9 cellular contexts compared by ENCODE assay signal in the genomic region with DNA sequence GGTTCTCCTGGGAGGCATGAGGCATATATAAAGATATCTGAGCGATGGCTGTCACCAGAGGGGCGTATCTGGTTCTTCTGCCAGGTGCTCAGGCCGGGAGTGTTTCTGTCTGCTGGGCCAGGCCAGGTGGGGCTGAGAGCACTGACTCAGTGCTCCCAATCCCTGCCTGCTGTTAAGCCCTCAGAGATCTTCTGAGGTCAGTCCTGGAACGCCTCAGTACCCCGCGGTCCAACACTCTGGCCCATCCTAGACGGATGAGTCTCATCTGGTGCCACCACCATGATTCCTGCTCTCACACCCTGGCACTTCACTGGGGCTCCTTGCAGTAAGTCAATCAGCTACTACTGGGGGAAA. TPM values are rescaled to one million over a fixed set of nuclear protein-coding genes. Genes with fewer than 3 reads are reported as not detected.
DNase-seq lines count a peak whose midpoint lies in the region; ATAC-seq, FAIRE-seq and TF ChIP-seq lines count a peak whose summit lies in the region.
"Had no signal": no experiment of that assay in that cellular context is flagged by ENCODE, and none has a peak within 500 bp of the region (broad histone marks: within the 10 kb centered on the region; RNA-seq: fewer than 3 reads in every experiment).

No MANE protein-coding gene starts in this region.

- no peak for FAIRE-seq in keratinocyte (lab: Jason Lieb, UNC)

- peak overlapping the region; percentile 81 for H3K4me2 ChIP-seq in keratinocyte (ENCODE audit: control insufficient read depth, extremely low read depth, insufficient read depth, low read depth, low read length)

- ATAC-seq in heart right ventricle, result peak in 1 of 8 donors; percentile 2
- peak in 1 of 2 donors; percentile 4 for ATAC-seq in upper lobe of left lung (ENCODE audit: low FRiP score in 2 of 2)
- no peak for ATAC-seq in aorta (ENCODE audit: low FRiP score)

- H3K4me3 ChIP-seq in heart right ventricle (no peak overlapping the region), right atrium auricular region (no peak overlapping the region), NT2/D1 (ENCODE audit: insufficient read length, low read depth) (no peak overlapping the region), keratinocyte (ENCODE audit: control insufficient read depth in 2 of 3, extremely low read depth in 1 of 3, insufficient read depth in 2 of 3, low read depth in 1 of 3, low read length in 3 of 3) (peak overlapping the region in 2 of 3 experiments; percentile 24 to 34), upper lobe of left lung (no peak overlapping the region), aorta (ENCODE audit: low read length in 2 of 2) (no peak overlapping the region)
- H3K4me3 ChIP-seq: HAP-1 had no signal

- H4K20me1 ChIP-seq in keratinocyte (ENCODE audit: control insufficient read depth, extremely low read depth, insufficient read depth, low read length), result no peaks in the 10 kb centered on the region

- TF ChIP-seq POLR2A in upper lobe of left lung (IDR thresholded peaks at IDR 0.05), result no peak

- H3K27me3 ChIP-seq in heart right ventricle (no peaks in the 10 kb centered on the region), right atrium auricular region (no peaks in the 10 kb centered on the region), NT2/D1 (ENCODE audit: insufficient read depth, insufficient read length) (peaks cover 2% of the 10 kb centered on the region), keratinocyte (ENCODE audit: control insufficient read depth, extremely low read depth, insufficient read depth, low read length) (no peaks in the 10 kb centered on the region), upper lobe of left lung (no peaks in the 10 kb centered on the region), aorta (ENCODE audit: control insufficient read depth in 1 of 2, insufficient read depth in 2 of 2, low read length in 1 of 2) (no peaks in the 10 kb centered on the region)

- no peaks in the 10 kb centered on the region for H3K36me3 ChIP-seq in heart right ventricle
- H3K36me3 ChIP-seq in right atrium auricular region, result no peaks in the 10 kb centered on the region
- H3K36me3 ChIP-seq in NT2/D1 (ENCODE audit: insufficient read depth, insufficient read length, low read length), result no peaks in the 10 kb centered on the region
- no peaks in the 10 kb centered on the region for H3K36me3 ChIP-seq in keratinocyte (ENCODE audit: control insufficient read depth in 2 of 2, extremely low read depth in 1 of 2, insufficient read depth in 2 of 2, low read length in 2 of 2)
- H3K36me3 ChIP-seq in upper lobe of left lung, result no peaks in the 10 kb centered on the region
- no peaks in the 10 kb centered on the region for H3K36me3 ChIP-seq in aorta (ENCODE audit: control insufficient read depth in 1 of 2, insufficient read depth in 2 of 2, low read length in 1 of 2)
- H3K36me3 ChIP-seq: HAP-1 had no signal

- peaks cover 4% of the 10 kb centered on the region for H3K9me1 ChIP-seq in keratinocyte (ENCODE audit: control insufficient read depth, extremely low read depth, insufficient read depth, low read length)

- H3K27ac ChIP-seq in heart right ventricle (peak overlapping the region in 7 of 10 donors; percentile 26 to 89 (median 59)), right atrium auricular region (peak overlapping the region in 1 of 2 donors; percentile 53), keratinocyte (ENCODE audit: control insufficient read depth, insufficient read depth, low read length) (peak overlapping the region; percentile 91), upper lobe of left lung (peak overlapping the region; percentile 69 to 87 (median 80)), aorta (ENCODE audit: low read depth in 1 of 2, low read length in 2 of 2) (no peak overlapping the region)

- dilution Hi-C loops in keratinocyte (cut with MboI; ENCODE audit: extremely low pct_ligation_motif_present, low sequenced_read_pairs), result no loop called here

- H2AFZ ChIP-seq in keratinocyte (ENCODE audit: control insufficient read depth, low read length), result peak overlapping the region; percentile 53

- TF ChIP-seq CTCF in heart right ventricle (IDR thresholded peaks at IDR 0.05) (no peak), right atrium auricular region (IDR thresholded peaks at IDR 0.05) (no peak), keratinocyte (optimal IDR thresholded peaks at IDR 0.05 in 1 of 3, IDR thresholded peaks at IDR 0.05 in 1 of 3, conservative IDR thresholded peaks at IDR 0.05 in 1 of 3; ENCODE audit: extremely low read depth in 1 of 3, insufficient read depth in 2 of 3, low read length in 3 of 3) (no peak), upper lobe of left lung (IDR thresholded peaks at IDR 0.05) (no peak)

- H3K4me1 ChIP-seq in heart right ventricle, result peaks cover 0 to 43% (median 28%) of the 10 kb centered on the region in 9 donors
- H3K4me1 ChIP-seq in right atrium auricular region, result peaks cover 0 to 30% of the 10 kb centered on the region in 2 donors
- H3K4me1 ChIP-seq in NT2/D1 (ENCODE audit: insufficient read depth, insufficient read length), result peaks cover 19% of the 10 kb centered on the region
- H3K4me1 ChIP-seq in keratinocyte (ENCODE audit: control insufficient read depth, extremely low read depth, insufficient read depth, low read length), result peaks cover 61% of the 10 kb centered on the region
- H3K4me1 ChIP-seq in upper lobe of left lung, result peaks cover 24 to 44% (median 37%) of the 10 kb centered on the region in 4 donors
- H3K4me1 ChIP-seq in aorta (ENCODE audit: control insufficient read depth in 1 of 2, insufficient read depth in 2 of 2, low read length in 2 of 2), result no peaks in the 10 kb centered on the region

- H3K9me3 ChIP-seq in heart right ventricle (no peaks in the 10 kb centered on the region), right atrium auricular region (no peaks in the 10 kb centered on the region), NT2/D1 (ENCODE audit: insufficient read depth, low read length) (no peaks in the 10 kb centered on the region), keratinocyte (ENCODE audit: control insufficient read depth, low read depth, low read length) (no peaks in the 10 kb centered on the region), upper lobe of left lung (no peaks in the 10 kb centered on the region), aorta (ENCODE audit: control insufficient read depth, low read length) (no peaks in the 10 kb centered on the region)
- H3K9me3 ChIP-seq: HAP-1 had no signal

- no peaks in the 10 kb centered on the region for H3K79me2 ChIP-seq in keratinocyte (ENCODE audit: control insufficient read depth, insufficient read depth, low read length)

- intact Hi-C loops in heart right ventricle (cut with DNase I) (no loop called here), aorta (cut with DNase I) (no loop called here)

- peak in 1 of 2 donors; percentile 5 for DNase-seq in heart right ventricle
- DNase-seq in right atrium auricular region (ENCODE audit: low spot score), result no peak
- no peak for DNase-seq in NT2/D1 (ENCODE audit: low read depth, low spot score)
- no peak for DNase-seq in keratinocyte (ENCODE audit: low read depth, low spot score)
- DNase-seq in upper lobe of left lung, result no peak
- DNase-seq in aorta, result no peak
- DNase-seq in HCEC 1CT, result no peak
- no peak for DNase-seq in NCI-H1048 (lab: John Stamatoyannopoulos, UW)

- WGBS in heart right ventricle, 2 donors, result 85 to 92% methylated on average over 7 of the region's 7 CpGs
- WGBS in upper lobe of left lung, 2 donors, result 79 to 83% methylated on average over 3 to 7 of the region's 7 CpGs
- 91% methylated on average over 7 of the region's 7 CpGs for WGBS in aorta, 2 donors

- H3K9ac ChIP-seq in NT2/D1 (ENCODE audit: insufficient read length, low read depth) (peak overlapping the region; percentile 43), keratinocyte (ENCODE audit: control insufficient read depth, extremely low read depth, insufficient read depth, low read length) (peak overlapping the region; percentile 73)

- no peak for TF ChIP-seq EP300 in upper lobe of left lung (IDR thresholded peaks at IDR 0.05)

RNA-seq across cellular contexts. Expression of gene KIFC3, which starts 7.5 kb away (rescaled TPM):
- total RNA-seq in heart right ventricle, result 10 to 100 TPM; 42.5 to 91.4 (median 63.5) TPM
- 10 to 100 TPM; 47.4 to 97.4 TPM for polyA plus RNA-seq in heart right ventricle
- 10 to 100 TPM; 40.6 to 59.5 TPM for total RNA-seq in right atrium auricular region
- 22.7 to 32.8 TPM (median 27.9 TPM) in 3 replicates for polyA plus RNA-seq in keratinocyte
- polyA plus RNA-seq in keratinocyte (2011; ENCODE audit: low read depth), result 33.9 TPM
- 12.9 and 27.8 TPM in 2 replicates for polyA plus RNA-seq in keratinocyte (2011; cell fraction: cytosol; rRNA removed)
- 49.8 and 69.5 TPM in 2 replicates for polyA plus RNA-seq in keratinocyte (2011; cell fraction: nucleus; rRNA removed)
- 37.9 and 40.1 TPM in 2 replicates for polyA plus RNA-seq in keratinocyte (2012; ENCODE audit: low replicate concordance)
- polyA minus RNA-seq in keratinocyte, result 31.2 to 72.9 TPM (median 41.7 TPM) in 3 replicates
- polyA minus RNA-seq in keratinocyte (2011; cell fraction: cytosol; rRNA and poly(A)+ RNA removed), result 48.5 TPM
- polyA minus RNA-seq in keratinocyte (2011; cell fraction: nucleus; rRNA and poly(A)+ RNA removed), result 48.5 and 49.4 TPM in 2 replicates
- total RNA-seq in upper lobe of left lung, result 100 to 1,000 TPM in 4 of 6 donors, 10 to 100 TPM in 2; 82.6 to 340 (median 110) TPM
- 10 to 100 TPM; 69.7 to 80.1 TPM for total RNA-seq in aorta
- 10 to 100 TPM; 27.4 to 61.1 TPM for polyA plus RNA-seq in aorta

Comparison
In these comparisons a context has a peak if more than half of its experiments do, and no peak if none do; other contexts are left out.
1. H3K27ac ChIP-seq: peak in heart right ventricle (7 of 10), keratinocyte (single experiment) and upper lobe of left lung (4 of 4); none in aorta (0 of 2).
2. H3K4me3 ChIP-seq: peak in keratinocyte (2 of 3); none in heart right ventricle (0 of 10), right atrium auricular region (0 of 2), NT2/D1 (single experiment), upper lobe of left lung (0 of 4) and aorta (0 of 2).